17 cellular contexts compared by ENCODE assay signal in genomic region chr14:98962118-98962517, GRCh38.
DNase-seq lines count a peak whose midpoint lies in the region; ATAC-seq and TF ChIP-seq lines count a peak whose summit lies in the region.
"Had no signal": no experiment of that assay in that cellular context is flagged by ENCODE, and none has a peak within 500 bp of the region (broad histone marks: within the 10 kb centered on the region; RNA-seq: fewer than 3 reads in every experiment).

No MANE protein-coding gene starts in this region.

- DNase-seq in MCF 10A (ENCODE audit: unreplicated experiment), result no peak
- no peak for DNase-seq in breast epithelium (ENCODE audit: low spot score in 2 of 2)
- no peak for DNase-seq in T-helper 17 cell
- DNase-seq in naive thymus-derived CD8-positive, alpha-beta T cell, result no peak
- no peak for DNase-seq in medulla oblongata (ENCODE audit: extremely low spot score)
- DNase-seq in NCI-H146 (lab: John Stamatoyannopoulos, UW), result no peak
- DNase-seq: Calu3, DMS53, DND-41, EL, HCEC 1CT, IMR-90 had no signal

- H3K27me3 ChIP-seq in breast epithelium, result no peaks in the 10 kb centered on the region
- H3K27me3 ChIP-seq: BLaER1 treated with 17β-estradiol and CSF1 and Interleukin-3, amounts not matched to agents 10 nM and 100 nM had no signal

- no peak for TF ChIP-seq CTCF in MCF 10A (IDR thresholded peaks at IDR 0.05; ENCODE audit: unreplicated experiment)
- no peak for TF ChIP-seq CTCF in breast epithelium (IDR thresholded peaks at IDR 0.05)

- BruUV-seq in MCF 10A (replicated peaks; lab: Mats Ljungman, UMichigan), result no TSS peak

- peaks cover 0 to 4% of the 10 kb centered on the region in 2 donors for H3K4me1 ChIP-seq in breast epithelium

- no peak for TF ChIP-seq POLR2A in breast epithelium (IDR thresholded peaks at IDR 0.05)

- H3K36me3 Mint-ChIP-seq in MCF 10A (ENCODE audit: insufficient read depth, unreplicated experiment) (no peaks in the 10 kb centered on the region), T-helper 17 cell (ENCODE audit: low read depth) (peaks cover 2% of the 10 kb centered on the region)
- H3K36me3 Mint-ChIP-seq in naive thymus-derived CD8-positive, alpha-beta T cell, result no peaks in the 10 kb centered on the region
- H3K36me3 Mint-ChIP-seq: CD8-positive, alpha-beta T cell had no signal

- peaks cover 17% of the 10 kb centered on the region for H3K27me3 Mint-ChIP-seq in MCF 10A (ENCODE audit: insufficient read depth, unreplicated experiment)
- H3K27me3 Mint-ChIP-seq in T-helper 17 cell, result no peaks in the 10 kb centered on the region
- H3K27me3 Mint-ChIP-seq in naive thymus-derived CD8-positive, alpha-beta T cell, result no peaks in the 10 kb centered on the region
- H3K27me3 Mint-ChIP-seq: B cell had no signal

- H3K4me3 ChIP-seq in breast epithelium, result no peak overlapping the region
- H3K4me3 ChIP-seq: BLaER1 treated with 17β-estradiol and CSF1 and Interleukin-3, amounts not matched to agents 10 nM and 100 nM; GM12878 had no signal

- peak overlapping the region; percentile 49 for H3K27ac Mint-ChIP-seq in MCF 10A (ENCODE audit: low read depth, unreplicated experiment)
- H3K27ac Mint-ChIP-seq in T-helper 17 cell, result peak overlapping the region; percentile 62
- peak overlapping the region in 6 of 10 donors; percentile 43 to 93 (median 51) for H3K27ac Mint-ChIP-seq in naive thymus-derived CD8-positive, alpha-beta T cell
- H3K27ac Mint-ChIP-seq: B cell; CD8-positive, alpha-beta T cell had no signal

- intact Hi-C loops in MCF 10A (cut with micrococcal nuclease) (no loop called here), breast epithelium (cut with DNase I; ENCODE audit: low total_unique reads) (no loop called here)

- no peaks in the 10 kb centered on the region for H3K9me3 Mint-ChIP-seq in MCF 10A (ENCODE audit: unreplicated experiment)
- H3K9me3 Mint-ChIP-seq in naive thymus-derived CD8-positive, alpha-beta T cell, result peaks cover 0 to 2% (median 0%) of the 10 kb centered on the region in 9 donors
- H3K9me3 Mint-ChIP-seq: CD8-positive, alpha-beta T cell had no signal

- CTCF ChIA-PET in MCF 10A (lab: Yijun Ruan, JAX), result no interaction called here

- H3K9me3 ChIP-seq in breast epithelium (no peaks in the 10 kb centered on the region), T-helper 17 cell (ENCODE audit: control insufficient read depth, low read length, poor library complexity, severe bottlenecking) (no peaks in the 10 kb centered on the region)
- H3K9me3 ChIP-seq: BLaER1 treated with 17β-estradiol and CSF1 and Interleukin-3, amounts not matched to agents 10 nM and 100 nM had no signal

- H3K36me3 ChIP-seq in breast epithelium, result no peaks in the 10 kb centered on the region
- H3K36me3 ChIP-seq: BLaER1 treated with 17β-estradiol and CSF1 and Interleukin-3, amounts not matched to agents 10 nM and 100 nM had no signal

- ATAC-seq in T-helper 17 cell, result no peak
- ATAC-seq in naive thymus-derived CD8-positive, alpha-beta T cell, result no peak
- ATAC-seq: CD8-positive, alpha-beta T cell; GM12878 had no signal

- H3K4me1 Mint-ChIP-seq in MCF 10A (ENCODE audit: insufficient read depth, unreplicated experiment) (peaks cover 13% of the 10 kb centered on the region), T-helper 17 cell (peaks cover 42% of the 10 kb centered on the region)
- H3K4me1 Mint-ChIP-seq in naive thymus-derived CD8-positive, alpha-beta T cell, result peaks cover 39 to 76% (median 64%) of the 10 kb centered on the region in 4 donors
- H3K4me1 Mint-ChIP-seq: B cell had no signal

- H3K4me3 Mint-ChIP-seq in MCF 10A (ENCODE audit: unreplicated experiment) (no peak overlapping the region), T-helper 17 cell (no peak overlapping the region)
- H3K4me3 Mint-ChIP-seq in naive thymus-derived CD8-positive, alpha-beta T cell, result peak overlapping the region in 2 of 10 donors; percentile 7 to 10
- H3K4me3 Mint-ChIP-seq: B cell; CD8-positive, alpha-beta T cell had no signal

- H3K27ac ChIP-seq in breast epithelium, result no peak overlapping the region
- H3K27ac ChIP-seq: BLaER1 treated with 17β-estradiol and CSF1 and Interleukin-3, amounts not matched to agents 10 nM and 100 nM; HL-60 had no signal

- POLR2A ChIA-PET in MCF 10A (lab: Yijun Ruan, JAX), result interaction anchor here (0.6 kb wide), 1 partner anchor 857 kb away, joined by 4 read pairs; no protein-coding TSS in a partner anchor
- POLR2A ChIA-PET in naive thymus-derived CD8-positive, alpha-beta T cell (lab: Charles Lee), result interaction anchor here (1.0 kb wide), 1 partner anchor 19 kb away, joined by 3 read pairs; no protein-coding TSS in a partner anchor
